Comparison of ENCODE assay signal across 9 cellular contexts in the genomic region with DNA sequence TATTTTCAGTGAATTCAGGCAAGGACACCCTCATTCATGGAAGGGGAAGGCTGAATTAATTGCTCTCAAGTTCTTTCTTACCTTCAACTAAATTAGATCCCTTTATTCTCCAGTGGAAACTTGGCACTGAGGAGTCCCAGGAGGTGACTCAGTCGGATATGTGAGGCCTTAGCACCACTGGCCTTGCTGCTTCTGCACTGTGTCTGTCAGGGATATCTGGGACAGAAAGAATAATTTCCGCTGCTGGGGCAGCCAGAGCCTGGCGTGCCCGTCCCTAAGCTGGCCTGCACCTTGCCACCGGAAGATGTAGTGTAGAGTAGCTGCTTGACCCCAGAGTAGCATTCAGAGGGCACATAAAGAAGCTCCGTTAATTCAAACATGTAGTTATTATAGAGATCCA. TPM values are rescaled to one million over a fixed set of nuclear protein-coding genes. Genes with fewer than 3 reads are reported as not detected.
DNase-seq lines count a peak whose midpoint lies in the region; ATAC-seq and TF ChIP-seq lines count a peak whose summit lies in the region.
"Had no signal": no experiment of that assay in that cellular context is flagged by ENCODE, and none has a peak within 500 bp of the region (broad histone marks: within the 10 kb centered on the region; RNA-seq: fewer than 3 reads in every experiment).

No MANE protein-coding gene starts in this region.

- no peaks in the 10 kb centered on the region for H3K27me3 Mint-ChIP-seq in activated B cell treated with CpG ODN at 0.5 μM for 24 hours

- WGBS in GM23248 (ENCODE audit: low coverage in 1 of 2, low lambda C conversion rate in 2 of 2, missing lambda C conversion rate in 2 of 2), 2 experiments, result 38 to 41% methylated on average over 6 of the region's 6 CpGs
- WGBS in heart left ventricle, 4 donors, result 10 to 19% (median 13%) methylated on average over 6 of the region's 6 CpGs

- peaks cover 38% of the 10 kb centered on the region for H3F3A ChIP-seq in GM23248 (ENCODE audit: insufficient read depth)

- H3K4me1 ChIP-seq in GM23248 (ENCODE audit: insufficient read depth) (peaks cover 50% of the 10 kb centered on the region), heart left ventricle (peaks cover 0 to 79% (median 45%) of the 10 kb centered on the region in 12 donors)
- no peaks in the 10 kb centered on the region for H3K4me1 ChIP-seq in effector memory CD4-positive, alpha-beta T cell (ENCODE audit: control insufficient read depth, insufficient read depth, low read length, poor library complexity, severe bottlenecking)

- H3K9me3 ChIP-seq in GM23248 (ENCODE audit: low read depth) (no peaks in the 10 kb centered on the region), heart left ventricle (no peaks in the 10 kb centered on the region)
- no peaks in the 10 kb centered on the region for H3K9me3 ChIP-seq in effector memory CD4-positive, alpha-beta T cell (ENCODE audit: control insufficient read depth, low read length)

- H3K4me1 Mint-ChIP-seq in activated B cell treated with CpG ODN at 0.5 μM for 24 hours, result peaks cover 66% of the 10 kb centered on the region

- H3K9me3 Mint-ChIP-seq in activated B cell treated with CpG ODN at 0.5 μM for 24 hours, result no peaks in the 10 kb centered on the region

- H4K20me1 ChIP-seq in GM23248 (ENCODE audit: insufficient read depth), result no peaks in the 10 kb centered on the region

- no peaks in the 10 kb centered on the region for H3K9me2 ChIP-seq in GM23248 (ENCODE audit: insufficient read depth)

- H3K79me2 ChIP-seq in GM23248 (ENCODE audit: insufficient read depth), result peaks cover 99% of the 10 kb centered on the region

- H3K27ac ChIP-seq in GM23248, result peak overlapping the region; percentile 55
- H3K27ac ChIP-seq in heart left ventricle, result peak overlapping the region; percentile 59 to 94 (median 78)
- no peak overlapping the region for H3K27ac ChIP-seq in effector memory CD4-positive, alpha-beta T cell (ENCODE audit: insufficient read depth, low read length, poor library complexity, severe bottlenecking)
- H3K27ac ChIP-seq: KMS-11 had no signal

- H3K36me3 ChIP-seq in GM23248 (ENCODE audit: low read depth) (no peaks in the 10 kb centered on the region), heart left ventricle (no peaks in the 10 kb centered on the region)
- no peaks in the 10 kb centered on the region for H3K36me3 ChIP-seq in effector memory CD4-positive, alpha-beta T cell (ENCODE audit: control insufficient read depth, insufficient read depth, low read length)

- no peak overlapping the region for H3K4me3 Mint-ChIP-seq in activated B cell treated with CpG ODN at 0.5 μM for 24 hours

- CTCF ChIA-PET in activated B cell treated with CpG ODN at 0.5 μM for 24 hours (lab: Charles Lee), result interaction anchor here (1.3 to 2.1 kb wide), 2 partner anchors 13 to 49 kb away, joined by 4 to 9 read pairs; no protein-coding TSS in a partner anchor

- in situ Hi-C loops in GM23248 (cut with MboI), result no loop called here

- TF ChIP-seq CTCF in activated B cell treated with CpG ODN at 0.5 μM for 24 hours (IDR thresholded peaks at IDR 0.05) (no peak), heart left ventricle (IDR thresholded peaks at IDR 0.05) (no peak)

- TF ChIP-seq POLR2A in heart left ventricle (IDR thresholded peaks at IDR 0.05), result no peak

- ATAC-seq in activated B cell treated with CpG ODN at 0.5 μM for 24 hours (ENCODE audit: low read depth), result no peak
- ATAC-seq in heart left ventricle, result peak; percentile 74 to 88 (median 84)
- ATAC-seq in sciatic nerve, result peak; percentile 47

- H3K27ac Mint-ChIP-seq in activated B cell treated with CpG ODN at 0.5 μM for 24 hours, result peak overlapping the region; percentile 85

- DNase-seq in GM23248 (peak; percentile 93), activated B cell treated with CpG ODN at 0.5 μM for 24 hours (no peak), heart left ventricle (peak in 4 of 5 donors; percentile 50 to 76 (median 68)), sciatic nerve (ENCODE audit: low spot score) (no peak), NCI-H1092 (lab: John Stamatoyannopoulos, UW) (no peak), NCI-H510A (lab: John Stamatoyannopoulos, UW) (no peak), islet precursor cell (no peak)
- DNase-seq in effector memory CD4-positive, alpha-beta T cell, result no peak

- POLR2A ChIA-PET in activated B cell treated with CpG ODN at 0.5 μM for 24 hours (lab: Charles Lee), result interaction anchor here (0.9 to 1.2 kb wide), 3 partner anchors 25 to 54 kb away, joined by 3 to 10 read pairs (median 5); partner anchors contain the start of gene LIMS1

- no peak overlapping the region for H2AFZ ChIP-seq in GM23248

- H3K36me3 Mint-ChIP-seq in activated B cell treated with CpG ODN at 0.5 μM for 24 hours (ENCODE audit: low read depth), result no peaks in the 10 kb centered on the region

- intact Hi-C loops in activated B cell treated with CpG ODN at 0.5 μM for 24 hours (cut with micrococcal nuclease) (loop anchor here (10.0 kb wide), 1 partner anchor 1953 kb away; no protein-coding TSS in a partner anchor), heart left ventricle (cut with DNase I) (loop anchor here in 7 of 10 donors (5.0 to 10.0 kb wide), 8 partner anchors 53 to 393 kb away; partner anchors contain the start of genes LIMS1 (in 3 of the 7) and GCC2 (in 2 of the 7)), sciatic nerve (cut with DNase I) (no loop called here)

- H3K27me3 ChIP-seq in GM23248 (replicated peaks; ENCODE audit: insufficient read depth), result no peaks in the 10 kb centered on the region
- H3K27me3 ChIP-seq in heart left ventricle, result no peaks in the 10 kb centered on the region
- H3K27me3 ChIP-seq in effector memory CD4-positive, alpha-beta T cell (replicated peaks; ENCODE audit: control insufficient read depth, insufficient read depth, low read length, poor library complexity, severe bottlenecking), result no peaks in the 10 kb centered on the region

- H3K4me2 ChIP-seq in GM23248 (ENCODE audit: unreplicated experiment), result peak overlapping the region; percentile 55
- H3K4me2 ChIP-seq: KMS-11 had no signal

- H3K4me3 ChIP-seq in GM23248 (no peak overlapping the region), heart left ventricle (no peak overlapping the region)
- H3K4me3 ChIP-seq in effector memory CD4-positive, alpha-beta T cell (ENCODE audit: insufficient read depth, low read depth, low read length, poor library complexity, severe bottlenecking), result no peak overlapping the region

- peak overlapping the region; percentile 26; the same call in 1 of the 2 replicates for H3K9ac ChIP-seq in GM23248
- H3K9ac ChIP-seq: KMS-11 had no signal

RNA-seq across cellular contexts. Expression of gene LIMS1, which starts 53.4 kb away (rescaled TPM):
- total RNA-seq in GM23248 (2014; rRNA removed; shearing (Covaris generic)), result 122 and 131 TPM in 2 replicates
- polyA plus RNA-seq in GM23248 (2016; fragmentation: Nextera tagmentation; extraction: Ambion mirVana) (81.3 and 82.0 TPM in 2 replicates), heart left ventricle (10 to 100 TPM; 21.3 to 38.1 TPM)
- total RNA-seq in activated B cell treated with CpG ODN at 0.5 μM for 24 hours (33.3 and 34.8 TPM in 2 replicates), heart left ventricle (100 to 1,000 TPM in 2 of 9 donors, 10 to 100 TPM in 7; 65.8 to 136 (median 82.3) TPM), sciatic nerve (50.2 TPM)

Comparison
In these comparisons a context has a peak if more than half of its experiments do, and no peak if none do; other contexts are left out.
1. DNase-seq: peak in GM23248 (single experiment) and heart left ventricle (4 of 5); none in activated B cell treated with CpG ODN at 0.5 μM for 24 hours (single experiment), sciatic nerve (single experiment), NCI-H1092 (single experiment), NCI-H510A (single experiment), effector memory CD4-positive, alpha-beta T cell (0 of 3) and islet precursor cell (single experiment).